2 cellular contexts compared by ENCODE assay signal in the genomic region with DNA sequence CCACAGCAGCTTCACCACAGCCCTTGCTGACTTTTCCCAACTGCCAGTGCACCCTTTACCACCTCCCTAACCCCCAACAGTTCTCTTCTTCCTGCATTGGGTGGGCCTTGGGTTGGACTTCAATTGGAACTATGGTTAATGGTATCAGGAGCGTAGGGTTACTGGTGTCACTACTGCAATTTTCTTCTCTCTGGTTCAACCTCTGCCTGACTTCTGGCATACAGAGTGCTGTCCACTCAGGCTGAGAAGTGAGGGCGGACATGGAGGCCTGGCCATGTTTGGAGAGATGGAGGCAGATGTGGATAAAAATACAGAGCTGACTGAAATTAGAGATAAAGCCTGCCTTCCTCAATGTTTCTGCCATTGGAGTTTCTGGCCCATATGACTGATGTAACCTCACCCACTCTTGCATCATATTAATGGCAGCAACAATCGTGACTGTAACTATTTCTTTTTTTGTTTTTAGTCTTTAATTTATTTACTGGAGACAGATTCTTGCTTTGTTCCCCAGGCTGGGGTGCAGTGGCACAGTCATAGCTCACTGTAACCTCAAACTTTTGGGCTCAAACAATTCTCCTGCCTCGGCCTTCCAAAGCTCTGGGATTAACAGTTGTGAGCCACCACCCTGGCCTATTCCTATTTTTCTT.
TF ChIP-seq lines count a peak whose summit lies in the region.

No MANE protein-coding gene starts in this region.

TF ChIP-seq in SK-N-SH, 30 proteins besides CTCF, POLR2A, EP300 and RAD21 (continued from another document):
- TF ChIP-seq FOSL2 (IDR thresholded peaks at IDR 0.05; ENCODE audit: borderline replicate concordance, low read depth) (no peak), JUND (IDR thresholded peaks at IDR 0.05) (no peak), NRF1 (IDR thresholded peaks at IDR 0.05; ENCODE audit: low read depth, low read length) (no peak)
- TF ChIP-seq, protein P1, sequence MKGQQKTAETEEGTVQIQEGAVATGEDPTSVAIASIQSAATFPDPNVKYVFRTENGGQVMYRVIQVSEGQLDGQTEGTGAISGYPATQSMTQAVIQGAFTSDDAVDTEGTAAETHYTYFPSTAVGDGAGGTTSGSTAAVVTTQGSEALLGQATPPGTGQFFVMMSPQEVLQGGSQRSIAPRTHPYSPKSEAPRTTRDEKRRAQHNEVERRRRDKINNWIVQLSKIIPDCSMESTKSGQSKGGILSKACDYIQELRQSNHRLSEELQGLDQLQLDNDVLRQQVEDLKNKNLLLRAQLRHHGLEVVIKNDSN (IDR thresholded peaks at IDR 0.05; ENCODE audit: borderline replicate concordance, low read depth) = no peak

TF ChIP-seq in K562, 482 proteins besides CTCF, POLR2A, EP300 and RAD21 (continued from another document and continues in another):
- TF ChIP-seq, protein P2, sequence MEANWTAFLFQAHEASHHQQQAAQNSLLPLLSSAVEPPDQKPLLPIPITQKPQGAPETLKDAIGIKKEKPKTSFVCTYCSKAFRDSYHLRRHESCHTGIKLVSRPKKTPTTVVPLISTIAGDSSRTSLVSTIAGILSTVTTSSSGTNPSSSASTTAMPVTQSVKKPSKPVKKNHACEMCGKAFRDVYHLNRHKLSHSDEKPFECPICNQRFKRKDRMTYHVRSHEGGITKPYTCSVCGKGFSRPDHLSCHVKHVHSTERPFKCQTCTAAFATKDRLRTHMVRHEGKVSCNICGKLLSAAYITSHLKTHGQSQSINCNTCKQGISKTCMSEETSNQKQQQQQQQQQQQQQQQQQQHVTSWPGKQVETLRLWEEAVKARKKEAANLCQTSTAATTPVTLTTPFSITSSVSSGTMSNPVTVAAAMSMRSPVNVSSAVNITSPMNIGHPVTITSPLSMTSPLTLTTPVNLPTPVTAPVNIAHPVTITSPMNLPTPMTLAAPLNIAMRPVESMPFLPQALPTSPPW (CRISPR knock-in tag; IDR thresholded peaks at IDR 0.05) = 0 out of 2 replicates have a peak, but pooled peaks have one; percentile 21
- TF ChIP-seq ATF1 (CRISPR knock-in tag; IDR thresholded peaks at IDR 0.05) (no peak), ATF1 (tag; IDR thresholded peaks at IDR 0.05) (peak; percentile 42; the same call in 1 of the 2 replicates), ZNF239 (CRISPR knock-in tag; IDR thresholded peaks at IDR 0.05) (peak; percentile 63), IRF9 (tag; IDR thresholded peaks at IDR 0.05) (peak; percentile 89), KLF6 (CRISPR knock-in tag; IDR thresholded peaks at IDR 0.05; ENCODE audit: borderline replicate concordance) (peak; percentile 83; the same call in 1 of the 2 replicates), ZNF395 (CRISPR knock-in tag; IDR thresholded peaks at IDR 0.05) (peak; percentile 53; the same call in 1 of the 2 replicates), SMARCE1 (IDR thresholded peaks at IDR 0.05) (no peak), BRD4 (IDR thresholded peaks at IDR 0.05) (no peak), ATF7 (IDR thresholded peaks at IDR 0.05) (peak; percentile 78; the same call in 1 of the 2 replicates), DIDO1 (tag; IDR thresholded peaks at IDR 0.05; ENCODE audit: low read depth) (no peak), HSF4 (CRISPR knock-in tag; IDR thresholded peaks at IDR 0.05; ENCODE audit: borderline replicate concordance) (peak; percentile 73; the same call in 1 of the 2 replicates), DMBX1 (CRISPR knock-in tag; IDR thresholded peaks at IDR 0.05; ENCODE audit: borderline replicate concordance) (peak; percentile 89), ZNF79 (CRISPR knock-in tag; IDR thresholded peaks at IDR 0.05; ENCODE audit: low read depth) (0 out of 2 replicates have a peak, but pooled peaks have one; percentile 57), SMARCA4 (IDR thresholded peaks at IDR 0.05) (peak; percentile 22; the same call in 1 of the 2 replicates), ZNF592 (IDR thresholded peaks at IDR 0.05) (peak; percentile 83; the same call in 1 of the 2 replicates), ESRRB (CRISPR knock-in tag; IDR thresholded peaks at IDR 0.05; ENCODE audit: borderline replicate concordance) (no peak), PTRF (tag; IDR thresholded peaks at IDR 0.05) (peak; percentile 52; the same call in 1 of the 2 replicates), MBD2 (IDR thresholded peaks at IDR 0.05; ENCODE audit: borderline replicate concordance, low read depth) (no peak), NFRKB (IDR thresholded peaks at IDR 0.05; ENCODE audit: low read depth) (peak; percentile 82; the same call in 1 of the 2 replicates), ZNF717 (CRISPR knock-in tag; IDR thresholded peaks at IDR 0.05) (0 out of 2 replicates have a peak, but pooled peaks have one; percentile 33), MED1 (CRISPR knock-in tag; IDR thresholded peaks at IDR 0.05; ENCODE audit: borderline replicate concordance) (no peak), ZNF589 (CRISPR knock-in tag; IDR thresholded peaks at IDR 0.05; ENCODE audit: low read depth) (peak; percentile 65), GTF2A2 (tag; IDR thresholded peaks at IDR 0.05) (no peak), EHMT2 (IDR thresholded peaks at IDR 0.05) (peak; percentile 41; the same call in 1 of the 2 replicates)
- TF ChIP-seq, protein P3, sequence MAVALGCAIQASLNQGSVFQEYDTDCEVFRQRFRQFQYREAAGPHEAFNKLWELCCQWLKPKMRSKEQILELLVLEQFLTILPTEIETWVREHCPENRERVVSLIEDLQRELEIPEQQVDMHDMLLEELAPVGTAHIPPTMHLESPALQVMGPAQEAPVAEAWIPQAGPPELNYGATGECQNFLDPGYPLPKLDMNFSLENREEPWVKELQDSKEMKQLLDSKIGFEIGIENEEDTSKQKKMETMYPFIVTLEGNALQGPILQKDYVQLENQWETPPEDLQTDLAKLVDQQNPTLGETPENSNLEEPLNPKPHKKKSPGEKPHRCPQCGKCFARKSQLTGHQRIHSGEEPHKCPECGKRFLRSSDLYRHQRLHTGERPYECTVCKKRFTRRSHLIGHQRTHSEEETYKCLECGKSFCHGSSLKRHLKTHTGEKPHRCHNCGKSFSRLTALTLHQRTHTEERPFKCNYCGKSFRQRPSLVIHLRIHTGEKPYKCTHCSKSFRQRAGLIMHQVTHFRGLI (CRISPR knock-in tag; IDR thresholded peaks at IDR 0.05) = peak; percentile 19; the same call in 1 of the 2 replicates
- TF ChIP-seq, protein P4, sequence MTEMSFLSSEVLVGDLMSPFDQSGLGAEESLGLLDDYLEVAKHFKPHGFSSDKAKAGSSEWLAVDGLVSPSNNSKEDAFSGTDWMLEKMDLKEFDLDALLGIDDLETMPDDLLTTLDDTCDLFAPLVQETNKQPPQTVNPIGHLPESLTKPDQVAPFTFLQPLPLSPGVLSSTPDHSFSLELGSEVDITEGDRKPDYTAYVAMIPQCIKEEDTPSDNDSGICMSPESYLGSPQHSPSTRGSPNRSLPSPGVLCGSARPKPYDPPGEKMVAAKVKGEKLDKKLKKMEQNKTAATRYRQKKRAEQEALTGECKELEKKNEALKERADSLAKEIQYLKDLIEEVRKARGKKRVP (CRISPR knock-in tag; IDR thresholded peaks at IDR 0.05) = peak; percentile 97
- TF ChIP-seq, protein P5, sequence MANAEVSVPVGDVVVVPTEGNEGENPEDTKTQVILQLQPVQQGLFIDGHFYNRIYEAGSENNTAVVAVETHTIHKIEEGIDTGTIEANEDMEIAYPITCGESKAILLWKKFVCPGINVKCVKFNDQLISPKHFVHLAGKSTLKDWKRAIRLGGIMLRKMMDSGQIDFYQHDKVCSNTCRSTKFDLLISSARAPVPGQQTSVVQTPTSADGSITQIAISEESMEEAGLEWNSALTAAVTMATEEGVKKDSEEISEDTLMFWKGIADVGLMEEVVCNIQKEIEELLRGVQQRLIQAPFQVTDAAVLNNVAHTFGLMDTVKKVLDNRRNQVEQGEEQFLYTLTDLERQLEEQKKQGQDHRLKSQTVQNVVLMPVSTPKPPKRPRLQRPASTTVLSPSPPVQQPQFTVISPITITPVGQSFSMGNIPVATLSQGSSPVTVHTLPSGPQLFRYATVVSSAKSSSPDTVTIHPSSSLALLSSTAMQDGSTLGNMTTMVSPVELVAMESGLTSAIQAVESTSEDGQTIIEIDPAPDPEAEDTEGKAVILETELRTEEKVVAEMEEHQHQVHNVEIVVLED (CRISPR knock-in tag; IDR thresholded peaks at IDR 0.05) = 0 out of 2 replicates have a peak, but pooled peaks have one; percentile 12
- TF ChIP-seq, protein P6, sequence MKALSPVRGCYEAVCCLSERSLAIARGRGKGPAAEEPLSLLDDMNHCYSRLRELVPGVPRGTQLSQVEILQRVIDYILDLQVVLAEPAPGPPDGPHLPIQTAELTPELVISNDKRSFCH (CRISPR knock-in tag; IDR thresholded peaks at IDR 0.05) = no peak
- TF ChIP-seq, protein P6 (tag; IDR thresholded peaks at IDR 0.05) = peak; percentile 62; the same call in 1 of the 2 replicates
- TF ChIP-seq, protein P7, sequence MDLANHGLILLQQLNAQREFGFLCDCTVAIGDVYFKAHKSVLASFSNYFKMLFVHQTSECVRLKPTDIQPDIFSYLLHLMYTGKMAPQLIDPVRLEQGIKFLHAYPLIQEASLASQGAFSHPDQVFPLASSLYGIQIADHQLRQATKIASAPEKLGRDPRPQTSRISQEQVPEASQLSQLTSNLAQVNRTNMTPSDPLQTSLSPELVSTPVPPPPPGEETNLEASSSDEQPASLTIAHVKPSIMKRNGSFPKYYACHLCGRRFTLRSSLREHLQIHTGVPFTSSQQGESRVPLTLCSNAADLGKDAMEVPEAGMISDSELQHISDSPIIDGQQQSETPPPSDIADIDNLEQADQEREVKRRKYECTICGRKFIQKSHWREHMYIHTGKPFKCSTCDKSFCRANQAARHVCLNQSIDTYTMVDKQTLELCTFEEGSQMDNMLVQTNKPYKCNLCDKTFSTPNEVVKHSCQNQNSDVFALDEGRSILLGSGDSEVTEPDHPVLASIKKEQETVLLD (IDR thresholded peaks at IDR 0.05) = no peak
